In genomic region chr1:28578696-28579218, GRCh38 we compare ENCODE assay signal across 14 cellular contexts. TPM values are rescaled to one million over a fixed set of nuclear protein-coding genes. Genes with fewer than 3 reads are reported as not detected.
DNase-seq lines count a peak whose midpoint lies in the region; ATAC-seq and TF ChIP-seq lines count a peak whose summit lies in the region.
"Had no signal": no experiment of that assay in that cellular context is flagged by ENCODE, and none has a peak within 500 bp of the region (broad histone marks: within the 10 kb centered on the region; RNA-seq: fewer than 3 reads in every experiment).

No MANE protein-coding gene starts in this region.

- peak overlapping the region; percentile 8 for H3K27ac ChIP-seq in cardiac muscle cell
- no peak overlapping the region for H3K27ac ChIP-seq in right atrium auricular region
- peak overlapping the region; percentile 81 for H3K27ac ChIP-seq in PC-9
- H3K27ac ChIP-seq: pancreas had no signal

- peaks cover 4% of the 10 kb centered on the region for H3K27me3 ChIP-seq in cardiac muscle cell
- H3K27me3 ChIP-seq in right atrium auricular region: no peaks in the 10 kb centered on the region
- no peaks in the 10 kb centered on the region for H3K27me3 ChIP-seq in PC-9 (ENCODE audit: insufficient read depth, low read depth)
- H3K27me3 ChIP-seq: pancreas had no signal

- no peak for TF ChIP-seq CTCF in cardiac muscle cell (IDR thresholded peaks at IDR 0.05; ENCODE audit: low read depth, low read length)
- TF ChIP-seq CTCF in right atrium auricular region (IDR thresholded peaks at IDR 0.05): no peak
- no peak for TF ChIP-seq CTCF in PC-9 (conservative IDR thresholded peaks at IDR 0.05)

- no peak for ATAC-seq in stimulated activated naive CD8-positive, alpha-beta T cell treated with anti-CD3 and anti-CD28 coated beads, Interleukin-15, amount 100 ng/mL, for 72 hours
- ATAC-seq in HG03571 (IDR thresholded peaks at IDR 0.05; ENCODE audit: unreplicated experiment): no peak
- ATAC-seq: left lobe of liver, pancreas had no signal

- peaks cover 53% of the 10 kb centered on the region for H3K4me1 Mint-ChIP-seq in dendritic cell treated with granulocyte-macrophage colony-stimulating factor and Interleukin-4, amounts not matched to agents 40 ng/mL and 50 ng/mL, for 4 days (ENCODE audit: low read depth)
- peaks cover 51% of the 10 kb centered on the region for H3K4me1 Mint-ChIP-seq in stimulated activated naive CD8-positive, alpha-beta T cell treated with anti-CD3 and anti-CD28 coated beads, Interleukin-15, amount 100 ng/mL, for 72 hours

- no peaks in the 10 kb centered on the region for H3K9me2 ChIP-seq in PC-9 (ENCODE audit: insufficient read depth)

- peak overlapping the region; percentile 9 for H3K4me3 Mint-ChIP-seq in dendritic cell treated with granulocyte-macrophage colony-stimulating factor and Interleukin-4, amounts not matched to agents 40 ng/mL and 50 ng/mL, for 4 days
- H3K4me3 Mint-ChIP-seq in stimulated activated naive CD8-positive, alpha-beta T cell treated with anti-CD3 and anti-CD28 coated beads, Interleukin-15, amount 100 ng/mL, for 72 hours: peak overlapping the region; percentile 41 to 86

- peaks cover 56% of the 10 kb centered on the region for H3F3A ChIP-seq in PC-9 (ENCODE audit: insufficient read depth, low read depth)

- H3K4me2 ChIP-seq in PC-9: peak overlapping the region; percentile 82; the same call in 1 of the 2 replicates

- DNase-seq in cardiac muscle cell (ENCODE audit: low read depth in 1 of 2, low spot score in 1 of 2) (no peak), right atrium auricular region (ENCODE audit: low spot score) (no peak), PC-9 (no peak), glomerular visceral epithelial cell (ENCODE audit: extremely low spot score) (no peak), NCI-H2029 (lab: John Stamatoyannopoulos, UW) (no peak)
- DNase-seq in stimulated activated naive CD8-positive, alpha-beta T cell treated with anti-CD3 and anti-CD28 coated beads, Interleukin-15, amount 100 ng/mL, for 72 hours: no peak
- DNase-seq: C1 segment of cervical spinal cord; NCI-H1092; NCI-H774; pancreas; stimulated activated CD4-positive, alpha-beta T cell treated with anti-CD3 and anti-CD28 coated beads, Interleukin-1b, Interleukin-23, amount 100 ng/mL, for 48 hours had no signal

- peaks cover 30% of the 10 kb centered on the region for H3K79me2 ChIP-seq in PC-9 (ENCODE audit: low read depth)

- BruUV-seq in PC-9 (replicated peaks; lab: Mats Ljungman, UMichigan): no TSS peak

- no peaks in the 10 kb centered on the region for H3K9me3 Mint-ChIP-seq in dendritic cell treated with granulocyte-macrophage colony-stimulating factor and Interleukin-4, amounts not matched to agents 40 ng/mL and 50 ng/mL, for 4 days
- H3K9me3 Mint-ChIP-seq in stimulated activated naive CD8-positive, alpha-beta T cell treated with anti-CD3 and anti-CD28 coated beads, Interleukin-15, amount 100 ng/mL, for 72 hours: no peaks in the 10 kb centered on the region

- POLR2A ChIA-PET in PC-9 (lab: Charles Lee; ENCODE audit: unreplicated experiment): interaction anchor here (0.6 kb wide), 4 partner anchors 21 to 313 kb away, joined by 8 to 21 read pairs (median 8); no protein-coding TSS in a partner anchor

- H2AFZ ChIP-seq in PC-9: no peak overlapping the region

- H3K27me3 Mint-ChIP-seq in dendritic cell treated with granulocyte-macrophage colony-stimulating factor and Interleukin-4, amounts not matched to agents 40 ng/mL and 50 ng/mL, for 4 days: no peaks in the 10 kb centered on the region
- no peaks in the 10 kb centered on the region for H3K27me3 Mint-ChIP-seq in stimulated activated naive CD8-positive, alpha-beta T cell treated with anti-CD3 and anti-CD28 coated beads, Interleukin-15, amount 100 ng/mL, for 72 hours

- no peak overlapping the region for H3K4me3 ChIP-seq in cardiac muscle cell
- H3K4me3 ChIP-seq in right atrium auricular region: no peak overlapping the region
- H3K4me3 ChIP-seq in PC-9: no peak overlapping the region

- H3K27ac Mint-ChIP-seq in dendritic cell treated with granulocyte-macrophage colony-stimulating factor and Interleukin-4, amounts not matched to agents 40 ng/mL and 50 ng/mL, for 4 days: no peak overlapping the region
- peak overlapping the region in 1 of 2 donors; percentile 76 for H3K27ac Mint-ChIP-seq in stimulated activated naive CD8-positive, alpha-beta T cell treated with anti-CD3 and anti-CD28 coated beads, Interleukin-15, amount 100 ng/mL, for 72 hours

- peaks cover 33% of the 10 kb centered on the region for H3K36me3 ChIP-seq in cardiac muscle cell
- H3K36me3 ChIP-seq in right atrium auricular region: peaks cover 47% of the 10 kb centered on the region
- peaks cover 28% of the 10 kb centered on the region for H3K36me3 ChIP-seq in PC-9 (ENCODE audit: low read depth)

- intact Hi-C loops in PC-9 (cut with micrococcal nuclease; ENCODE audit: unreplicated experiment): no loop called here
- intact Hi-C loops in dendritic cell treated with granulocyte-macrophage colony-stimulating factor and Interleukin-4, amounts not matched to agents 40 ng/mL and 50 ng/mL, for 4 days (cut with micrococcal nuclease): no loop called here

- H3K36me3 Mint-ChIP-seq in dendritic cell treated with granulocyte-macrophage colony-stimulating factor and Interleukin-4, amounts not matched to agents 40 ng/mL and 50 ng/mL, for 4 days (ENCODE audit: low read depth): peaks cover 83% of the 10 kb centered on the region

- CTCF ChIA-PET in PC-9 (lab: Charles Lee): interaction anchor here (0.7 kb wide), 1 partner anchor 23 kb away, joined by 4 read pairs; no protein-coding TSS in a partner anchor

- H3K4me1 ChIP-seq in cardiac muscle cell (ENCODE audit: low read depth) (peaks cover 5% of the 10 kb centered on the region), right atrium auricular region (peaks cover 0 to 29% of the 10 kb centered on the region in 2 donors), PC-9 (replicated peaks; ENCODE audit: insufficient read depth) (peaks cover 9% of the 10 kb centered on the region)

- H4K20me1 ChIP-seq in PC-9 (ENCODE audit: insufficient read depth): peaks cover 28% of the 10 kb centered on the region

- H3K9me3 ChIP-seq in cardiac muscle cell (ENCODE audit: low read depth): no peaks in the 10 kb centered on the region
- H3K9me3 ChIP-seq in right atrium auricular region: no peaks in the 10 kb centered on the region
- no peaks in the 10 kb centered on the region for H3K9me3 ChIP-seq in PC-9 (ENCODE audit: insufficient read depth, low read depth)
- H3K9me3 ChIP-seq: pancreas had no signal

RNA-seq across cellular contexts. Expression of gene RAB42, which starts 13.3 kb away (rescaled TPM):
- total RNA-seq in cardiac muscle cell (11.7 and 12.5 TPM in 2 replicates), right atrium auricular region (1 to 10 TPM; 1.5 to 2.0 TPM), PC-9 (2021) (7.6 and 13.2 TPM in 2 replicates)
- 7.3 and 11.9 TPM in 2 replicates for polyA plus RNA-seq in cardiac muscle cell

RNA-seq across cellular contexts. Expression of gene TRNAU1AP, which starts 25.9 kb away (rescaled TPM):
- total RNA-seq in cardiac muscle cell (26.0 and 26.1 TPM in 2 replicates), right atrium auricular region (10 to 100 TPM in 1 of 2 donors, 1 to 10 TPM in 1; 7.4 to 12.6 TPM), PC-9 (2021) (31.7 and 43.0 TPM in 2 replicates)
- 39.9 and 61.2 TPM in 2 replicates for polyA plus RNA-seq in cardiac muscle cell

Comparison
In these comparisons a context has a peak if more than half of its experiments do, and no peak if none do; other contexts are left out.
1. H3K27ac ChIP-seq: peak in cardiac muscle cell (single experiment) and PC-9 (single experiment); none in right atrium auricular region (0 of 2).